1 cellular context compared by ENCODE assay signal in the genomic region with DNA sequence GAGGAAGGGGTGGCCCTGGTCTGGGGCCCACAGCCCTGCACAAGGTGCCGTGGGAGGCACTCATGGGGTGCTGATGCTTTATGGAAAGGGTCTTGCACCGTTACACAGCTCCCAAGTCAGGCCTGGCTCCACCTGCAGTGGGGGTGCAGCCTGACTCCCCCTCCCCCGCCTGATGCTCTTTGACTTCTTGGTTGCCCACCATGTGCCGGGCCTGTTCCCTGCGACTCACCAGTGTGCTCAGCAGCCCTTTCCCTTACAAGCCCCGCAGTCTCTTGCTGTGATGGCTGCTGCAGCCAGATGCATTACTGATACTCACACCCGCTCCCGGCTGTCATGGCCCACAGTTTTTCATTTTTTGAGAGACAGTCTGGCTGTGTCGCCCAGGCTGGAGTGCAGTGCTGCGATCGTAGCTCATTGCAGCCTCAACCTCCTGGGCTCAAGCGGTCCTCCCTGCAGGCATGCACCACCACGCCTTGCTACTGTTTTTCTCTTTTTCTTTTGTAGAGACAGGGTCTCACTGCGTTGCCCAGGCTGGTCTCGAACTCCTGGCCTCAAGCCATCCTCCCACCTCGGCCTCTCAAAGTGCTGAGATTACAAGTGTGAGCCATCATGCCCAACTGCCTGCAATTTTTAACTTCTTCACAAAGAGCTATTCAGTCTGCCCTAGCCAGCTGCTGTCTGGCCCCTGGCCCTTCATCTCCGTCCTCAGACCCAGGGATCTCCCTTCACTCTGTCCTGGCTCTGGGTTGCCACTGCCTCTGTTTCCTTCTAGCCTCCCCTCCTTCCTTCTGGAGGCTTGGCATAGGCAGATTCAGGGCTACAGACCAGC.
TF ChIP-seq lines count a peak whose summit lies in the region.

No MANE protein-coding gene starts in this region.

TF ChIP-seq in HEK293, 187 proteins besides CTCF, POLR2A, EP300 and RAD21 (continued from another document):
- TF ChIP-seq ZNF302 (tag by site-specific recombination; IDR thresholded peaks at IDR 0.05; ENCODE audit: low read depth) (no peak), IKZF3 (tag by site-specific recombination; IDR thresholded peaks at IDR 0.05) (no peak), TCF7L2 (IDR thresholded peaks at IDR 0.05; ENCODE audit: borderline replicate concordance, low read depth, low read length) (no peak), ZBTB21 (tag by site-specific recombination; IDR thresholded peaks at IDR 0.05) (no peak), ZNF112 (tag by site-specific recombination; IDR thresholded peaks at IDR 0.05) (no peak), ZBTB8A (tag by site-specific recombination; IDR thresholded peaks at IDR 0.05) (no peak), ZNF10 (tag by site-specific recombination; IDR thresholded peaks at IDR 0.05) (no peak), ZNF121 (tag by site-specific recombination; IDR thresholded peaks at IDR 0.05) (peak; percentile 91), ZNF423 (tag by site-specific recombination; IDR thresholded peaks at IDR 0.05) (no peak), ZFP69B (tag by site-specific recombination; IDR thresholded peaks at IDR 0.05) (peak; percentile 35; the same call in 1 of the 2 replicates)
- TF ChIP-seq, protein P1, sequence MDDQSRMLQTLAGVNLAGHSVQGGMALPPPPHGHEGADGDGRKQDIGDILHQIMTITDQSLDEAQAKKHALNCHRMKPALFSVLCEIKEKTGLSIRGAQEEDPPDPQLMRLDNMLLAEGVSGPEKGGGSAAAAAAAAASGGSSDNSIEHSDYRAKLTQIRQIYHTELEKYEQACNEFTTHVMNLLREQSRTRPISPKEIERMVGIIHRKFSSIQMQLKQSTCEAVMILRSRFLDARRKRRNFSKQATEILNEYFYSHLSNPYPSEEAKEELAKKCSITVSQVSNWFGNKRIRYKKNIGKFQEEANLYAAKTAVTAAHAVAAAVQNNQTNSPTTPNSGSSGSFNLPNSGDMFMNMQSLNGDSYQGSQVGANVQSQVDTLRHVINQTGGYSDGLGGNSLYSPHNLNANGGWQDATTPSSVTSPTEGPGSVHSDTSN (CRISPR knock-in tag; IDR thresholded peaks at IDR 0.05): no peak
TF ChIP-seq in HEK293: peak in this region for 3.
